ENCODE assay signal across 35 cellular contexts in genomic region chr6:41589636-41590622, GRCh38. TPM values are rescaled to one million over a fixed set of nuclear protein-coding genes. Genes with fewer than 3 reads are reported as not detected.
"Had no signal": no experiment of that assay in that cellular context is flagged by ENCODE, and none has a peak within 500 bp of the region (broad histone marks: within the 10 kb centered on the region; RNA-seq: fewer than 3 reads in every experiment).

No MANE protein-coding gene starts in this region.

- ATAC-seq: activated CD8-positive, alpha-beta memory T cell treated with anti-CD3 and anti-CD28 coated beads, Interleukin-2, amount 10 ng/mL, durations not matched to agents 7 days and 5 days; activated naive CD8-positive, alpha-beta T cell treated with anti-CD3 and anti-CD28 coated beads, Interleukin-2, amount 50 U/mL, for 24 hours; Right ventricle myocardium inferior; SK-N-SH treated with all-trans-retinoic acid at 6 μM for 48 hours; T-cell had no signal

- H3K36me3 ChIP-seq: MG63 had no signal

- H3K4me3 ChIP-seq: MG63, PC-9 had no signal

- DNase-seq: activated CD4-positive, alpha-beta memory T cell treated with anti-CD3 and anti-CD28 coated beads, Interleukin-2, amount 10 ng/mL, durations not matched to agents 7 days and 5 days; activated CD4-positive, alpha-beta T cell treated with anti-CD3 and anti-CD28 coated beads for 1 hour; activated CD4-positive, alpha-beta T cell treated with anti-CD3 and anti-CD28 coated beads for 48 hours; activated CD4-positive, CD25-positive, alpha-beta regulatory T cell; activated CD8-positive, alpha-beta memory T cell treated with anti-CD3 and anti-CD28 coated beads for 24 hours; activated CD8-positive, alpha-beta memory T cell treated with anti-CD3 and anti-CD28 coated beads, Interleukin-2, amount 10 ng/mL, durations not matched to agents 7 days and 5 days; activated CD8-positive, alpha-beta memory T cell treated with anti-CD3 and anti-CD28 coated beads, Interleukin-2, amount 50 U/mL, for 48 hours; activated effector memory CD4-positive, alpha-beta T cell treated with Interleukin-2 at 50 U/mL for 16 hours; activated naive CD4-positive, alpha-beta T cell treated with anti-CD3 and anti-CD28 coated beads, Interleukin-2, amount 10 ng/mL, durations not matched to agents 7 days and 5 days; activated naive CD8-positive, alpha-beta T cell treated with anti-CD3 and anti-CD28 coated beads, Interleukin-2, amount 50 U/mL, for 24 hours; activated T-cell treated with anti-CD3 and anti-CD28 coated beads, Interleukin-2, amount 50 U/mL, for 48 hours; central memory CD4-positive, alpha-beta T cell; Kasumi-1; MG63; NCI-H1048; NCI-H1105 treated with DMSO at 0.1 percent for 48 hours; NCI-H1436; NCI-H1694; NCI-H1930; NCI-H2081 treated with DMSO at 0.1 percent for 48 hours; NCI-H2171; NCI-H510A; NCI-H526; NCI-H748 treated with DMSO at 0.1 percent for 48 hours; NK-92 treated with Interleukin-12 subunit alpha and Interleukin-12 subunit beta, amount 100 ng/mL, for 24 hours; PC-9; SIG-M5; T-cell; T-helper 2 cell; T-helper 9 cell had no signal

- H3K27me3 Mint-ChIP-seq: activated CD4-positive, alpha-beta memory T cell treated with anti-CD3 and anti-CD28 coated beads, Interleukin-2, amount 10 ng/mL, durations not matched to agents 7 days and 5 days; activated CD8-positive, alpha-beta memory T cell treated with anti-CD3 and anti-CD28 coated beads, Interleukin-2, amount 10 ng/mL, durations not matched to agents 7 days and 5 days; activated naive CD8-positive, alpha-beta T cell; activated naive CD8-positive, alpha-beta T cell treated with anti-CD3 and anti-CD28 coated beads, Interleukin-2, amount 50 U/mL, for 24 hours; T-cell had no signal

- H3K4me3 Mint-ChIP-seq: activated CD4-positive, alpha-beta memory T cell treated with anti-CD3 and anti-CD28 coated beads, Interleukin-2, amount 10 ng/mL, durations not matched to agents 7 days and 5 days; activated CD8-positive, alpha-beta memory T cell treated with anti-CD3 and anti-CD28 coated beads, Interleukin-2, amount 10 ng/mL, durations not matched to agents 7 days and 5 days; activated naive CD4-positive, alpha-beta T cell treated with anti-CD3 and anti-CD28 coated beads, Interleukin-2, amount 10 ng/mL, durations not matched to agents 7 days and 5 days; activated naive CD8-positive, alpha-beta T cell; activated naive CD8-positive, alpha-beta T cell treated with anti-CD3 and anti-CD28 coated beads, Interleukin-2, amount 50 U/mL, for 24 hours; brain; T-cell had no signal

- H3K27ac ChIP-seq: PC-9, VCaP had no signal

- H3K27ac Mint-ChIP-seq: activated CD4-positive, alpha-beta memory T cell treated with anti-CD3 and anti-CD28 coated beads, Interleukin-2, amount 10 ng/mL, durations not matched to agents 7 days and 5 days; activated CD8-positive, alpha-beta memory T cell treated with anti-CD3 and anti-CD28 coated beads, Interleukin-2, amount 10 ng/mL, durations not matched to agents 7 days and 5 days; activated naive CD4-positive, alpha-beta T cell treated with anti-CD3 and anti-CD28 coated beads, Interleukin-2, amount 10 ng/mL, durations not matched to agents 7 days and 5 days; activated naive CD8-positive, alpha-beta T cell; activated naive CD8-positive, alpha-beta T cell treated with anti-CD3 and anti-CD28 coated beads, Interleukin-2, amount 50 U/mL, for 24 hours; T-cell had no signal

- H3K4me1 Mint-ChIP-seq: activated naive CD4-positive, alpha-beta T cell treated with anti-CD3 and anti-CD28 coated beads, Interleukin-2, amount 10 ng/mL, durations not matched to agents 7 days and 5 days; activated naive CD8-positive, alpha-beta T cell treated with anti-CD3 and anti-CD28 coated beads, Interleukin-2, amount 50 U/mL, for 24 hours had no signal

- H3K9me3 Mint-ChIP-seq: activated CD4-positive, alpha-beta memory T cell treated with anti-CD3 and anti-CD28 coated beads, Interleukin-2, amount 10 ng/mL, durations not matched to agents 7 days and 5 days; activated naive CD4-positive, alpha-beta T cell treated with anti-CD3 and anti-CD28 coated beads, Interleukin-2, amount 10 ng/mL, durations not matched to agents 7 days and 5 days; activated naive CD8-positive, alpha-beta T cell treated with anti-CD3 and anti-CD28 coated beads, Interleukin-2, amount 50 U/mL, for 24 hours; brain; T-cell had no signal

- H3K9me3 ChIP-seq: MG63 had no signal

- H3K4me2 ChIP-seq: PC-9 had no signal

- H3K27me3 ChIP-seq: MG63 had no signal

- H3K36me3 Mint-ChIP-seq: activated CD8-positive, alpha-beta memory T cell treated with anti-CD3 and anti-CD28 coated beads, Interleukin-2, amount 10 ng/mL, durations not matched to agents 7 days and 5 days had no signal

- H2AFZ ChIP-seq: PC-9 had no signal

RNA-seq across cellular contexts. Expression of gene MDFI, which starts 48.3 kb away (rescaled TPM):
- total RNA-seq: activated CD4-positive, alpha-beta memory T cell treated with anti-CD3 and anti-CD28 coated beads, Interleukin-2, amount 10 ng/mL, durations not matched to agents 7 days and 5 days; activated CD8-positive, alpha-beta memory T cell treated with anti-CD3 and anti-CD28 coated beads, Interleukin-2, amount 10 ng/mL, durations not matched to agents 7 days and 5 days; T-cell had no signal
